ENCODE assay signal across 32 cellular contexts in genomic region chr10:99374526-99374925, GRCh38. TPM values are rescaled to one million over a fixed set of nuclear protein-coding genes. Genes with fewer than 3 reads are reported as not detected.
DNase-seq lines count a peak whose midpoint lies in the region; ATAC-seq, FAIRE-seq and TF ChIP-seq lines count a peak whose summit lies in the region.
"Had no signal": no experiment of that assay in that cellular context is flagged by ENCODE, and none has a peak within 500 bp of the region (broad histone marks: within the 10 kb centered on the region; RNA-seq: fewer than 3 reads in every experiment).

No MANE protein-coding gene starts in this region.

- peak; percentile 68 for FAIRE-seq in endothelial cell of umbilical vein (lab: Jason Lieb, UNC)
- FAIRE-seq: G401.6, HTR-8/SVneo had no signal

- CTCF ChIA-PET in PC-3 (lab: Charles Lee) (no interaction called here), endothelial cell of umbilical vein (lab: Charles Lee) (interaction anchor here (0.7 to 2.0 kb wide), 2 partner anchors 8 to 18 kb away, joined by 3 to 9 read pairs; no protein-coding TSS in a partner anchor)

- H3K9me3 ChIP-seq in HAP-1: no peaks in the 10 kb centered on the region
- no peaks in the 10 kb centered on the region for H3K9me3 ChIP-seq in PC-3 (ENCODE audit: low read length)
- H3K9me3 ChIP-seq in endothelial cell of umbilical vein (replicated peaks; ENCODE audit: control insufficient read depth, insufficient read depth, low read length): no peaks in the 10 kb centered on the region
- H3K9me3 ChIP-seq in mucosa of descending colon: no peaks in the 10 kb centered on the region
- H3K9me3 ChIP-seq: breast epithelium, colonic mucosa, heart left ventricle, psoas muscle, testis, uterus had no signal

- H3K36me3 ChIP-seq in HAP-1 (replicated peaks): no peaks in the 10 kb centered on the region; the same call in 1 of the 2 replicates
- no peaks in the 10 kb centered on the region for H3K36me3 ChIP-seq in PC-3 (ENCODE audit: low read depth, low read length)
- H3K36me3 ChIP-seq in endothelial cell of umbilical vein (ENCODE audit: control insufficient read depth in 2 of 2, extremely low read depth in 1 of 2, insufficient read depth in 2 of 2, low read length in 2 of 2): no peaks in the 10 kb centered on the region
- H3K36me3 ChIP-seq in mucosa of descending colon (ENCODE audit: low read depth): no peaks in the 10 kb centered on the region
- H3K36me3 ChIP-seq: breast epithelium, colonic mucosa, heart left ventricle, uterus had no signal

- no peaks in the 10 kb centered on the region for H3K9me2 ChIP-seq in PC-3 (replicated peaks; ENCODE audit: low read length)

- H3K79me2 ChIP-seq in PC-3 (ENCODE audit: low read length) (no peaks in the 10 kb centered on the region), endothelial cell of umbilical vein (ENCODE audit: control insufficient read depth, insufficient read depth, low read length) (no peaks in the 10 kb centered on the region)

- no peaks in the 10 kb centered on the region for H3K9me1 ChIP-seq in endothelial cell of umbilical vein (replicated peaks; ENCODE audit: control insufficient read depth, extremely low read depth, insufficient read depth, low read length)

- H3K9ac ChIP-seq in PC-3 (ENCODE audit: low read length): no peak overlapping the region
- no peak overlapping the region for H3K9ac ChIP-seq in endothelial cell of umbilical vein (replicated peaks; ENCODE audit: extremely low read depth, insufficient read depth, low read length)

- H4K20me1 ChIP-seq in PC-3 (ENCODE audit: low read length): no peaks in the 10 kb centered on the region
- H4K20me1 ChIP-seq in endothelial cell of umbilical vein (replicated peaks; ENCODE audit: control insufficient read depth, extremely low read depth, insufficient read depth, low read length): no peaks in the 10 kb centered on the region

- TF ChIP-seq POLR2A in endothelial cell of umbilical vein (IDR thresholded peaks at IDR 0.05; ENCODE audit: low read depth, low read length): no peak

- H2AFZ ChIP-seq in PC-3 (ENCODE audit: low read length) (no peak overlapping the region), endothelial cell of umbilical vein (ENCODE audit: low read depth, low read length) (no peak overlapping the region)

- TF ChIP-seq CTCF in PC-3 (conservative IDR thresholded peaks at IDR 0.05; ENCODE audit: low read depth, low read length): no peak
- TF ChIP-seq CTCF in endothelial cell of umbilical vein (IDR thresholded peaks at IDR 0.05; ENCODE audit: extremely low read depth in 1 of 2, insufficient read depth in 1 of 2, low read depth in 1 of 2, low read length in 2 of 2): no peak
- no peak for TF ChIP-seq CTCF in omental fat pad (IDR thresholded peaks at IDR 0.05)
- TF ChIP-seq CTCF in mucosa of descending colon (IDR thresholded peaks at IDR 0.05): no peak

- in situ Hi-C loops in HAP-1 (cut with MboI; ENCODE audit: low sequenced_read_pairs): no loop called here

- POLR2A ChIA-PET in PC-3 (lab: Charles Lee; ENCODE audit: unreplicated experiment): no interaction called here
- POLR2A ChIA-PET in endothelial cell of umbilical vein (lab: Charles Lee): no interaction called here

- peak overlapping the region; percentile 19; the same call in 1 of the 2 replicates for H3K27ac ChIP-seq in PC-3 (ENCODE audit: low read length)
- no peak overlapping the region for H3K27ac ChIP-seq in endothelial cell of umbilical vein (ENCODE audit: insufficient read depth, low read depth, low read length)
- H3K27ac ChIP-seq: breast epithelium, colonic mucosa, heart left ventricle, psoas muscle, testis, uterus had no signal

- H3F3A ChIP-seq in PC-3 (ENCODE audit: low read length, unreplicated experiment): no peaks in the 10 kb centered on the region

- dilution Hi-C loops in endothelial cell of umbilical vein (cut with MboI; ENCODE audit: extremely low pct_ligation_motif_present, low sequenced_read_pairs): no loop called here

- H3K4me2 ChIP-seq in PC-3 (ENCODE audit: low read length): no peak overlapping the region
- H3K4me2 ChIP-seq in endothelial cell of umbilical vein (ENCODE audit: insufficient read depth, low read length): peak overlapping the region; percentile 8

- ATAC-seq in PC-3 (peak; percentile 45), omental fat pad (ENCODE audit: low FRiP score) (no peak), sciatic nerve (no peak), GM21515 (IDR thresholded peaks at IDR 0.05; ENCODE audit: unreplicated experiment) (no peak), mucosa of descending colon (no peak)
- ATAC-seq: activated CD8-positive, alpha-beta memory T cell treated with anti-CD3 and anti-CD28 coated beads, Interleukin-2, amount 10 ng/mL, durations not matched to agents 7 days and 5 days; heart left ventricle; left colon; naive thymus-derived CD4-positive, alpha-beta T cell; Panc1; psoas muscle; WTC11 had no signal

- intact Hi-C loops in PC-3 (cut with micrococcal nuclease): no loop called here
- intact Hi-C loops in endothelial cell of umbilical vein (cut with micrococcal nuclease): no loop called here
- intact Hi-C loops in sciatic nerve (cut with DNase I): no loop called here
- intact Hi-C loops in mucosa of descending colon (cut with DNase I, micrococcal nuclease): no loop called here

- BruUV-seq in PC-3 (replicated peaks; lab: Mats Ljungman, UMichigan): no TSS peak
- BruUV-seq in endothelial cell of umbilical vein (replicated peaks; lab: Mats Ljungman, UMichigan): no TSS peak

- no peaks in the 10 kb centered on the region for H3K27me3 ChIP-seq in HAP-1 (ENCODE audit: low read depth)
- H3K27me3 ChIP-seq in PC-3 (ENCODE audit: low read length): no peaks in the 10 kb centered on the region
- H3K27me3 ChIP-seq in endothelial cell of umbilical vein (ENCODE audit: control insufficient read depth in 2 of 2, insufficient read depth in 2 of 2, low read length in 2 of 2): peaks cover 11 to 18% of the 10 kb centered on the region in 2 experiments
- H3K27me3 ChIP-seq: breast epithelium, colonic mucosa, testis, uterus had no signal

- H3K4me1 ChIP-seq in HAP-1 (no peaks in the 10 kb centered on the region), PC-3 (ENCODE audit: insufficient read depth, low read length) (peaks cover 17% of the 10 kb centered on the region), endothelial cell of umbilical vein (ENCODE audit: control insufficient read depth, extremely low read depth, insufficient read depth, low read length) (peaks cover 18% of the 10 kb centered on the region), mucosa of descending colon (ENCODE audit: low read depth) (no peaks in the 10 kb centered on the region)
- H3K4me1 ChIP-seq: breast epithelium, colonic mucosa, heart left ventricle, psoas muscle, testis, uterus had no signal

- peak; percentile 49 for DNase-seq in Daoy (ENCODE audit: low read depth)
- peak; percentile 3 to 26 for DNase-seq in HAP-1 (ENCODE audit: low spot score in 2 of 2)
- DNase-seq in PC-3: peak; percentile 39
- peak; percentile 55 for DNase-seq in endothelial cell of umbilical vein (ENCODE audit: low read depth, low spot score)
- no peak for DNase-seq in omental fat pad (ENCODE audit: low spot score)
- DNase-seq in sciatic nerve (ENCODE audit: low spot score): no peak
- DNase-seq in mucosa of descending colon: no peak
- DNase-seq: activated CD8-positive, alpha-beta memory T cell treated with anti-CD3 and anti-CD28 coated beads, Interleukin-2, amount 10 ng/mL, durations not matched to agents 7 days and 5 days; activated T-cell treated with anti-CD3 and anti-CD28 coated beads, Interleukin-2, amount 50 U/mL, for 48 hours; colonic mucosa; effector memory CD4-positive, alpha-beta T cell; erythroblast; foreskin fibroblast; H9; heart left ventricle; KBM-7; left colon; naive thymus-derived CD4-positive, alpha-beta T cell; NCI-H1436 treated with DMSO at 0.1 percent for 48 hours; NCI-H510A treated with DMSO at 0.1 percent for 48 hours; psoas muscle; SIG-M5; stimulated activated naive CD4-positive, alpha-beta T cell treated with Interleukin-2 at 50 U/mL for 16 hours; T1000; testis; uterus had no signal

- H3K4me3 ChIP-seq in HAP-1 (no peak overlapping the region), PC-3 (ENCODE audit: low read length) (no peak overlapping the region), endothelial cell of umbilical vein (replicated peaks in 1 of 3; ENCODE audit: insufficient read depth in 1 of 3, low read depth in 1 of 3, low read length in 3 of 3) (no peak overlapping the region), mucosa of descending colon (no peak overlapping the region)
- H3K4me3 ChIP-seq: breast epithelium, colonic mucosa, heart left ventricle, psoas muscle, testis, uterus had no signal

TF ChIP-seq in endothelial cell of umbilical vein, 7 proteins besides CTCF, POLR2A, EP300 and RAD21 (continues in another document):
- no peak for TF ChIP-seq EZH2 (IDR thresholded peaks at IDR 0.05; ENCODE audit: borderline replicate concordance, low read depth, low read length, severe bottlenecking)

RNA-seq across cellular contexts. Expression of gene CNNM1, which starts 45.4 kb away (rescaled TPM):
- total RNA-seq in Daoy (2014; rRNA removed; shearing (Covaris generic)): 3.0 and 4.5 TPM in 2 replicates
- total RNA-seq in PC-3 (2014; rRNA removed): 3.3 and 4.3 TPM in 2 replicates
- total RNA-seq in endothelial cell of umbilical vein: not detected in 2 replicates
- not detected in 2 replicates for polyA plus RNA-seq in endothelial cell of umbilical vein
- 0.01 TPM in 1 of 2 replicates, not detected in the other for polyA plus RNA-seq in endothelial cell of umbilical vein (2011; cell fraction: cytosol; rRNA removed)
- polyA plus RNA-seq in endothelial cell of umbilical vein (2011; cell fraction: nucleus; rRNA removed): not detected in 2 replicates
- polyA plus RNA-seq in endothelial cell of umbilical vein (2012): 0.04 TPM in 1 of 2 replicates, not detected in the other
- 0.10 TPM in 1 of 2 replicates, not detected in the other for polyA minus RNA-seq in endothelial cell of umbilical vein
- not detected for polyA minus RNA-seq in endothelial cell of umbilical vein (2011; cell fraction: cytosol; rRNA and poly(A)+ RNA removed)
- polyA minus RNA-seq in endothelial cell of umbilical vein (2011; cell fraction: nucleus; rRNA and poly(A)+ RNA removed): not detected in 2 replicates
- 1 to 10 TPM in 1 of 4 donors, under 1 TPM in 3; 0.31 to 1.8 (median 0.53) TPM for total RNA-seq in omental fat pad
- total RNA-seq in sciatic nerve: not detected
- 1 to 10 TPM in 1 of 3 donors, under 1 TPM in 2; 0.24 to 1.2 (median 0.38) TPM for total RNA-seq in mucosa of descending colon
- total RNA-seq: activated CD8-positive, alpha-beta memory T cell treated with anti-CD3 and anti-CD28 coated beads, Interleukin-2, amount 10 ng/mL, durations not matched to agents 7 days and 5 days; psoas muscle had no signal

RNA-seq across cellular contexts. Expression of gene GOT1, which starts 55.9 kb away (rescaled TPM):
- 37.7 and 38.8 TPM in 2 replicates for total RNA-seq in Daoy (2014; rRNA removed; shearing (Covaris generic))
- total RNA-seq in PC-3 (2014; rRNA removed) (27.4 and 32.6 TPM in 2 replicates), endothelial cell of umbilical vein (36.3 and 40.7 TPM in 2 replicates), omental fat pad (10 to 100 TPM in 3 of 4 donors, 1 to 10 TPM in 1; 10.0 to 18.1 (median 14.5) TPM), sciatic nerve (12.2 TPM), mucosa of descending colon (100 to 1,000 TPM in 2 of 3 donors, 10 to 100 TPM in 1; 56.7 to 105 (median 101) TPM)
- polyA plus RNA-seq in endothelial cell of umbilical vein: 14.4 and 16.2 TPM in 2 replicates
- 23.2 and 30.3 TPM in 2 replicates for polyA plus RNA-seq in endothelial cell of umbilical vein (2011; cell fraction: cytosol; rRNA removed)
- 21.4 and 26.8 TPM in 2 replicates for polyA plus RNA-seq in endothelial cell of umbilical vein (2011; cell fraction: nucleus; rRNA removed)
- 33.2 and 43.2 TPM in 2 replicates for polyA plus RNA-seq in endothelial cell of umbilical vein (2012)
- 19.1 and 27.1 TPM in 2 replicates for polyA minus RNA-seq in endothelial cell of umbilical vein
- polyA minus RNA-seq in endothelial cell of umbilical vein (2011; cell fraction: cytosol; rRNA and poly(A)+ RNA removed): 22.0 TPM
- polyA minus RNA-seq in endothelial cell of umbilical vein (2011; cell fraction: nucleus; rRNA and poly(A)+ RNA removed): 9.7 and 9.8 TPM in 2 replicates

Comparison
In these comparisons a context has a peak if more than half of its experiments do, and no peak if none do; other contexts are left out.
1. DNase-seq: peak in Daoy (single experiment), HAP-1 (2 of 2), PC-3 (single experiment) and endothelial cell of umbilical vein (single experiment); none in omental fat pad (single experiment), sciatic nerve (single experiment) and mucosa of descending colon (0 of 3).